11 cellular contexts compared by ENCODE assay signal in the genomic region with DNA sequence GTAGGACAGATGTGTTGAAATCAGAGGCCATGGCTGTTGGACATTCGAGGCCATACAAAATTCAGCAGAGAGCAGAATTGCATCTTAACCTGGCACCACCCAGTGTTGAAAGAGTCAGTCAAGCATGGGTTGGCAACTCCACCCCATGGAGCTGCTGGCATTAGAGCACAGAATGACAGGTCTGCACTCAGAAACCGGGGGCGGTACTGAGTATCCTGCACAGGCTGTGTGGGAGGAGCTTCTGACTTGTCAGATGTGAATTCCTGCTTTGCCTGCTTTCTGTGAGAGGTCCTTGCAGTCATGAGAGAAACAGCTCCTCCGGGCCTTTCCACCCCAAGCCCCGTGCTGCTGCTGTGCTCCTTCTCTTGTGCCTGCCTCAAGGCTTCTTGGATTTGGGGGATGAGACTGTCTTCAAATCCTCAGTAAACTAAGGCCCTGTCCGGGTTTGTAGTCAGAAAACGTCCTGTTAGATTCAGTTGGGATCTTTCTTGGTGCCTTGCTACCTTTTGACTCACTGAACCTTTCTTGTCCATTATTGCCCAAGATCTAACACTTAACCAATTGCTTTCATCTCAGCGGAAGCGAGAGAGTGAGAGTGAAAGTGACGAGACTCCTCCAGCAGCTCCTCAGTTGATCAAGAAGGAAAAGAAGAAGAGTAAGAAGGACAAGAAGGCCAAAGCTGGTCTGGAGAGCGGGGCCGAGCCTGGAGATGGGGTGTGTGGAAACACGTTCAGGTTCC. TPM values are rescaled to one million over a fixed set of nuclear protein-coding genes. Genes with fewer than 3 reads are reported as not detected.
A peak's percentile ranks its signal among the peaks of the same experiment; 100 is the strongest.
DNase-seq lines count a peak whose midpoint lies in the region; ATAC-seq and TF ChIP-seq lines count a peak whose summit lies in the region.
"Had no signal": no experiment of that assay in that cellular context is flagged by ENCODE, and none has a peak within 500 bp of the region (broad histone marks: within the 10 kb centered on the region; RNA-seq: fewer than 3 reads in every experiment).

No MANE protein-coding gene starts in this region.

- TF ChIP-seq POLR2A in HCT116 (IDR thresholded peaks at IDR 0.05; ENCODE audit: borderline replicate concordance, extremely low read depth, insufficient read depth, insufficient read length) = no peak

- TF ChIP-seq CTCF in HCT116 (IDR thresholded peaks at IDR 0.05 in 2 of 3, conservative IDR thresholded peaks at IDR 0.05 in 1 of 3; ENCODE audit: borderline replicate concordance in 1 of 3, insufficient read depth in 1 of 3, low read depth in 2 of 3, low read length in 2 of 3) = no peak
- TF ChIP-seq CTCF in RWPE2 (IDR thresholded peaks at IDR 0.05; ENCODE audit: poor library complexity, severe bottlenecking) = no peak
- no peak for TF ChIP-seq CTCF in dorsolateral prefrontal cortex (IDR thresholded peaks at IDR 0.05 in 54 of 56, conservative IDR thresholded peaks at IDR 0.05 in 2 of 56; ENCODE audit: low read depth in 1 of 56, partially characterized antibody in 56 of 56)

- DNase-seq in HCT116 (ENCODE audit: low read depth, low spot score) = no peak
- no peak for DNase-seq in RWPE2 (ENCODE audit: low spot score)
- DNase-seq in dorsolateral prefrontal cortex = peak in 7 of 10 donors; percentile 9 to 68 (median 46)
- DNase-seq in renal cortical epithelial cell (ENCODE audit: low read depth) = peak; percentile 89
- no peak for DNase-seq in NCI-H1930 (lab: John Stamatoyannopoulos, UW)
- DNase-seq: NCI-H2029 had no signal

- no peaks in the 10 kb centered on the region for H3K9me3 ChIP-seq in HCT116 (ENCODE audit: control insufficient read depth in 1 of 2, insufficient read depth in 1 of 2, low read depth in 1 of 2, low read length in 2 of 2)
- H3K9me3 ChIP-seq in RWPE2 (ENCODE audit: severe bottlenecking) = no peaks in the 10 kb centered on the region

- RAD21 ChIA-PET in HCT116 (lab: Charles Lee; ENCODE audit: low non-redundant PET in 1 of 2, low total read pairs in 2 of 2, uncharacterized antibody in 2 of 2, unreplicated experiment in 2 of 2) = no interaction called here

- intact Hi-C loops in HCT116 (cut with micrococcal nuclease) (no loop called here), dorsolateral prefrontal cortex (cut with DNase I) (no loop called here)

- H3K36me3 ChIP-seq in HCT116 (ENCODE audit: control insufficient read depth in 1 of 2, insufficient read depth in 2 of 2, low read length in 2 of 2) (peaks cover 15 to 40% of the 10 kb centered on the region in 2 experiments; a peak in 3 of 4 replicates), RWPE2 (ENCODE audit: low read depth) (peaks cover 60% of the 10 kb centered on the region)

- no peaks in the 10 kb centered on the region for H3K9me2 ChIP-seq in HCT116 (ENCODE audit: insufficient read depth)

- CTCF ChIA-PET in HCT116 (lab: Charles Lee) = no interaction called here

- H3K4me3 ChIP-seq in HCT116 (replicated peaks in 1 of 2; ENCODE audit: low read depth in 1 of 2, low read length in 2 of 2) (no peak overlapping the region), RWPE2 (ENCODE audit: severe bottlenecking) (no peak overlapping the region), dorsolateral prefrontal cortex (no peak overlapping the region)
- H3K4me3 ChIP-seq: neural progenitor cell had no signal

- H4K20me1 ChIP-seq in HCT116 (ENCODE audit: insufficient read depth) = no peaks in the 10 kb centered on the region

- H3K27ac ChIP-seq in HCT116 (ENCODE audit: low read depth, low read length) (no peak overlapping the region), RWPE2 (ENCODE audit: poor library complexity, severe bottlenecking) (no peak overlapping the region), dorsolateral prefrontal cortex (peak overlapping the region in 2 of 59 donors; percentile 8 to 10)
- H3K27ac ChIP-seq: neural progenitor cell had no signal

- no peak for TF ChIP-seq RAD21 in HCT116 (IDR thresholded peaks at IDR 0.05; ENCODE audit: low read depth)

- H3K9ac ChIP-seq in HCT116 (ENCODE audit: low read length) = no peak overlapping the region
- H3K9ac ChIP-seq: neural progenitor cell had no signal

- H2AFZ ChIP-seq in HCT116 (ENCODE audit: low read depth, low read length, poor library complexity, severe bottlenecking) = no peak overlapping the region
- H2AFZ ChIP-seq: neural progenitor cell had no signal

- H3K27me3 ChIP-seq in HCT116 (ENCODE audit: insufficient read depth, low read length) = no peaks in the 10 kb centered on the region
- no peaks in the 10 kb centered on the region for H3K27me3 ChIP-seq in RWPE2 (ENCODE audit: insufficient read depth, poor library complexity, severe bottlenecking)
- H3K27me3 ChIP-seq in dorsolateral prefrontal cortex = peaks cover 0 to 46% (median 4%) of the 10 kb centered on the region in 45 donors
- H3K27me3 ChIP-seq: neural progenitor cell had no signal

- ATAC-seq in HCT116 = peak; percentile 41; the same call in 1 of the 2 replicates
- peak; percentile 38; the same call in 1 of the 3 replicates for ATAC-seq in RWPE2 (ENCODE audit: low read depth)
- no peak for ATAC-seq in GM21576 (IDR thresholded peaks at IDR 0.05; ENCODE audit: unreplicated experiment)
- ATAC-seq in GM18511 (IDR thresholded peaks at IDR 0.05; ENCODE audit: unreplicated experiment) = no peak

- H3K4me1 ChIP-seq in HCT116 (ENCODE audit: control insufficient read depth in 1 of 2, insufficient read depth in 2 of 2, low read length in 2 of 2) (no peaks in the 10 kb centered on the region), RWPE2 (ENCODE audit: insufficient read depth, poor library complexity, severe bottlenecking) (no peaks in the 10 kb centered on the region)
- H3K4me1 ChIP-seq: neural progenitor cell had no signal

- no TSS peak for BruUV-seq in HCT116 (replicated peaks; lab: Mats Ljungman, UMichigan)

- H3K4me2 ChIP-seq in HCT116 (ENCODE audit: low read length) = no peak overlapping the region
- H3K4me2 ChIP-seq: neural progenitor cell had no signal

- POLR2A ChIA-PET in HCT116 (lab: Charles Lee) = no interaction called here

- H3K79me2 ChIP-seq in HCT116 (ENCODE audit: insufficient read depth, low read length) = peaks cover 22% of the 10 kb centered on the region

TF ChIP-seq in HCT116, 20 proteins besides CTCF, POLR2A, EP300 and RAD21:
- TF ChIP-seq JUND (IDR thresholded peaks at IDR 0.05) (no peak), ZNF274 (IDR thresholded peaks at IDR 0.05; ENCODE audit: low read depth, low read length) (no peak), SP1 (IDR thresholded peaks at IDR 0.05; ENCODE audit: low read depth) (no peak), SRF (IDR thresholded peaks at IDR 0.05; ENCODE audit: low read depth) (no peak), POLR2AphosphoS5 (IDR thresholded peaks at IDR 0.05; ENCODE audit: low read depth, low read length) (no peak), EZH2 (IDR thresholded peaks at IDR 0.05) (no peak), YY1 (IDR thresholded peaks at IDR 0.05; ENCODE audit: extremely low read depth, insufficient replicate concordance, low read depth, low read length) (no peak), CBX3 (IDR thresholded peaks at IDR 0.05; ENCODE audit: low read depth) (no peak), ELF1 (IDR thresholded peaks at IDR 0.05; ENCODE audit: borderline replicate concordance, low read depth) (no peak), CEBPB (IDR thresholded peaks at IDR 0.05; ENCODE audit: low read depth) (no peak)
- TF ChIP-seq, protein P1, sequence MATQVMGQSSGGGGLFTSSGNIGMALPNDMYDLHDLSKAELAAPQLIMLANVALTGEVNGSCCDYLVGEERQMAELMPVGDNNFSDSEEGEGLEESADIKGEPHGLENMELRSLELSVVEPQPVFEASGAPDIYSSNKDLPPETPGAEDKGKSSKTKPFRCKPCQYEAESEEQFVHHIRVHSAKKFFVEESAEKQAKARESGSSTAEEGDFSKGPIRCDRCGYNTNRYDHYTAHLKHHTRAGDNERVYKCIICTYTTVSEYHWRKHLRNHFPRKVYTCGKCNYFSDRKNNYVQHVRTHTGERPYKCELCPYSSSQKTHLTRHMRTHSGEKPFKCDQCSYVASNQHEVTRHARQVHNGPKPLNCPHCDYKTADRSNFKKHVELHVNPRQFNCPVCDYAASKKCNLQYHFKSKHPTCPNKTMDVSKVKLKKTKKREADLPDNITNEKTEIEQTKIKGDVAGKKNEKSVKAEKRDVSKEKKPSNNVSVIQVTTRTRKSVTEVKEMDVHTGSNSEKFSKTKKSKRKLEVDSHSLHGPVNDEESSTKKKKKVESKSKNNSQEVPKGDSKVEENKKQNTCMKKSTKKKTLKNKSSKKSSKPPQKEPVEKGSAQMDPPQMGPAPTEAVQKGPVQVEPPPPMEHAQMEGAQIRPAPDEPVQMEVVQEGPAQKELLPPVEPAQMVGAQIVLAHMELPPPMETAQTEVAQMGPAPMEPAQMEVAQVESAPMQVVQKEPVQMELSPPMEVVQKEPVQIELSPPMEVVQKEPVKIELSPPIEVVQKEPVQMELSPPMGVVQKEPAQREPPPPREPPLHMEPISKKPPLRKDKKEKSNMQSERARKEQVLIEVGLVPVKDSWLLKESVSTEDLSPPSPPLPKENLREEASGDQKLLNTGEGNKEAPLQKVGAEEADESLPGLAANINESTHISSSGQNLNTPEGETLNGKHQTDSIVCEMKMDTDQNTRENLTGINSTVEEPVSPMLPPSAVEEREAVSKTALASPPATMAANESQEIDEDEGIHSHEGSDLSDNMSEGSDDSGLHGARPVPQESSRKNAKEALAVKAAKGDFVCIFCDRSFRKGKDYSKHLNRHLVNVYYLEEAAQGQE (IDR thresholded peaks at IDR 0.05; ENCODE audit: low read depth) = no peak

RNA-seq across cellular contexts. Expression of gene DKC1, which starts 13.1 kb away (rescaled TPM):
- total RNA-seq in HCT116 (2021; ENCODE audit: unreplicated experiment) (123 TPM), dorsolateral prefrontal cortex (10 to 100 TPM; 14.4 to 34.7 (median 23.6) TPM), renal cortical epithelial cell (40.4 and 47.8 TPM in 2 replicates)
- 92.9 and 95.8 TPM in 2 replicates for polyA plus RNA-seq in HCT116 (2012)

RNA-seq across cellular contexts. Expression of gene GAB3, which starts 24.9 kb away (rescaled TPM):
- total RNA-seq in HCT116 (2021; ENCODE audit: unreplicated experiment) (0.69 TPM), dorsolateral prefrontal cortex (1 to 10 TPM in 116 of 120 experiments, under 1 TPM in 4; 0.65 to 8.7 (median 2.5) TPM), renal cortical epithelial cell (0.70 and 0.87 TPM in 2 replicates)
- polyA plus RNA-seq in HCT116 (2012) = 0.11 and 0.13 TPM in 2 replicates

RNA-seq across cellular contexts. Expression of gene MPP1, which starts 29.5 kb away (rescaled TPM):
- total RNA-seq in HCT116 (2021; ENCODE audit: unreplicated experiment) = 13.1 TPM
- polyA plus RNA-seq in HCT116 (2012) = 10.0 and 12.3 TPM in 2 replicates
- 100 to 1,000 TPM in 1 of 120 experiments, 10 to 100 TPM in 119; 44.8 to 107 (median 75.0) TPM for total RNA-seq in dorsolateral prefrontal cortex
- total RNA-seq in renal cortical epithelial cell = 6.6 and 17.2 TPM in 2 replicates

RNA-seq across cellular contexts. Expression of gene SMIM9, which starts 58.7 kb away (rescaled TPM):
- total RNA-seq in HCT116 (2021; ENCODE audit: unreplicated experiment) (not detected), dorsolateral prefrontal cortex (1 to 10 TPM in 1 of 120 experiments, under 1 TPM in 2, not detected in 117; 0.53 to 3.9 (median 0.90) TPM), renal cortical epithelial cell (not detected in 2 replicates)
- polyA plus RNA-seq in HCT116 (2012) = not detected in 2 replicates
- total RNA-seq: activated CD8-positive, alpha-beta memory T cell treated with anti-CD3 and anti-CD28 coated beads for 36 hours had no signal
- polyA plus RNA-seq: esophagus had no signal

Comparison
In these comparisons a context has a peak if more than half of its experiments do, and no peak if none do; other contexts are left out.
1. ATAC-seq: peak in HCT116 (single experiment) and RWPE2 (single experiment); none in GM21576 (single experiment) and GM18511 (single experiment).
2. DNase-seq: peak in dorsolateral prefrontal cortex (7 of 10) and renal cortical epithelial cell (single experiment); none in HCT116 (single experiment), RWPE2 (single experiment) and NCI-H1930 (0 of 2).